In the genomic region with DNA sequence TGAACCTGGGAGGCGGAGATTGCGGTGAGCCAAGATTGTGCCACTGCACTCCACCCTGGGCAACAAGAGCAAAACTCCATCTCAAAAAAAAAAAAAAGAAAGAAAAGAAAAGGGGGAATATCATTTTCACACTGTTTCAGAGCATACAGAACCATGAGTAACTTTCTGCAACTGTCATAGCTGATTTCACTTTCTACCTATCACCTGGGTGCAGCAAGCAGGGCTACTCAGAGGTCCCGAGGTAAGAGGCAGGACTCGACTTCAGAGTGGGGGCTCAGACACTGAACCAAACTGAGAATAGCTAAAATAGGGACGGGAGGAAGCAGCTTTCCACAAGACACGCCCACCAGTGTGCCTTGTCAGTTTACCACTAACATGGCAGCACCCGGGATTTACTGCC, we compare ENCODE assay signal across 27 cellular contexts. TPM values are rescaled to one million over a fixed set of nuclear protein-coding genes. Genes with fewer than 3 reads are reported as not detected.
"Had no signal": no experiment of that assay in that cellular context is flagged by ENCODE, and none has a peak within 500 bp of the region (broad histone marks: within the 10 kb centered on the region; RNA-seq: fewer than 3 reads in every experiment).

No MANE protein-coding gene starts in this region.

- H3K36me3 Mint-ChIP-seq: activated naive CD4-positive, alpha-beta T cell treated with anti-CD3 and anti-CD28 coated beads, Interleukin-2, amount 10 ng/mL, durations not matched to agents 7 days and 5 days; brain; stimulated activated memory B cell treated with anti-CD40 and anti-IgM and Interleukin-4, amounts not matched to agents 10 μg/mL and 1 μg/mL and 100 μg/mL, for 72 hours had no signal

- H3K4me1 Mint-ChIP-seq: activated naive CD4-positive, alpha-beta T cell treated with anti-CD3 and anti-CD28 coated beads, Interleukin-2, amount 10 ng/mL, durations not matched to agents 7 days and 5 days; activated naive CD8-positive, alpha-beta T cell treated with anti-CD3 and anti-CD28 coated beads, Interleukin-2, amount 50 U/mL, for 24 hours; brain; central memory CD8-positive, alpha-beta T cell; stimulated activated memory B cell treated with anti-CD40 and anti-IgM and Interleukin-4, amounts not matched to agents 10 μg/mL and 1 μg/mL and 100 μg/mL, for 72 hours had no signal

- H3K27me3 ChIP-seq: colonic mucosa, gastroesophageal sphincter, heart left ventricle, left lung, sigmoid colon, thyroid gland had no signal

- H3K4me3 Mint-ChIP-seq: activated B cell treated with CpG ODN at 0.5 μM for 24 hours; activated CD8-positive, alpha-beta T cell treated with anti-CD3 and anti-CD28 coated beads for 36 hours; activated naive CD4-positive, alpha-beta T cell treated with anti-CD3 and anti-CD28 coated beads, Interleukin-2, amount 10 ng/mL, durations not matched to agents 7 days and 5 days; activated naive CD8-positive, alpha-beta T cell treated with anti-CD3 and anti-CD28 coated beads, Interleukin-2, amount 50 U/mL, for 24 hours; activated T-cell treated with anti-CD3 and anti-CD28 coated beads, Interleukin-2, amount 50 U/mL, for 4 hours; brain; central memory CD8-positive, alpha-beta T cell; stimulated activated memory B cell treated with anti-CD40 and anti-IgM and Interleukin-4, amounts not matched to agents 10 μg/mL and 1 μg/mL and 100 μg/mL, for 72 hours had no signal

- ATAC-seq: activated CD8-positive, alpha-beta T cell treated with anti-CD3 and anti-CD28 coated beads for 36 hours; activated naive CD8-positive, alpha-beta T cell treated with anti-CD3 and anti-CD28 coated beads, Interleukin-2, amount 50 U/mL, for 24 hours; activated T-cell treated with anti-CD3 and anti-CD28 coated beads, Interleukin-2, amount 50 U/mL, for 4 hours; gastroesophageal sphincter; heart left ventricle; stimulated activated memory B cell treated with anti-CD40 and anti-IgM and Interleukin-4, amounts not matched to agents 10 μg/mL and 1 μg/mL and 100 μg/mL, for 72 hours had no signal

- H3K9me3 ChIP-seq: colonic mucosa, gastroesophageal sphincter, heart left ventricle, left lung, sigmoid colon, thyroid gland had no signal

- DNase-seq: activated B cell treated with CpG ODN at 0.5 μM for 24 hours; activated CD4-positive, alpha-beta T cell treated with anti-CD3 and anti-CD28 coated beads for 48 hours; activated CD8-positive, alpha-beta T cell treated with anti-CD3 and anti-CD28 coated beads for 36 hours; activated naive CD4-positive, alpha-beta T cell treated with anti-CD3 and anti-CD28 coated beads, Interleukin-2, amount 10 ng/mL, durations not matched to agents 7 days and 5 days; activated naive CD8-positive, alpha-beta T cell treated with anti-CD3 and anti-CD28 coated beads, Interleukin-2, amount 50 U/mL, for 24 hours; activated T-cell treated with anti-CD3 and anti-CD28 coated beads, Interleukin-2, amount 50 U/mL, for 4 hours; anterior cingulate cortex; colonic mucosa; heart left ventricle; kidney; left lung; mammary epithelial cell; occipital lobe; posterior cingulate gyrus; stimulated activated CD4-positive, alpha-beta T cell treated with anti-CD3 and anti-CD28 coated beads, Interleukin-4, amount 100 ng/mL, for 4 hours; thyroid gland had no signal

- H3K9me3 Mint-ChIP-seq: activated B cell treated with CpG ODN at 0.5 μM for 24 hours; activated CD8-positive, alpha-beta T cell treated with anti-CD3 and anti-CD28 coated beads for 36 hours; activated naive CD4-positive, alpha-beta T cell treated with anti-CD3 and anti-CD28 coated beads, Interleukin-2, amount 10 ng/mL, durations not matched to agents 7 days and 5 days; activated naive CD8-positive, alpha-beta T cell treated with anti-CD3 and anti-CD28 coated beads, Interleukin-2, amount 50 U/mL, for 24 hours; activated T-cell treated with anti-CD3 and anti-CD28 coated beads, Interleukin-2, amount 50 U/mL, for 4 hours; brain; central memory CD8-positive, alpha-beta T cell; stimulated activated memory B cell treated with anti-CD40 and anti-IgM and Interleukin-4, amounts not matched to agents 10 μg/mL and 1 μg/mL and 100 μg/mL, for 72 hours had no signal

- H3K4me3 ChIP-seq: colonic mucosa, gastroesophageal sphincter, heart left ventricle, left lung, sigmoid colon, thyroid gland had no signal

- H3K27ac ChIP-seq: colonic mucosa, gastroesophageal sphincter, heart left ventricle, left lung, sigmoid colon, thyroid gland had no signal

- H3K27me3 Mint-ChIP-seq: activated B cell treated with CpG ODN at 0.5 μM for 24 hours; activated CD8-positive, alpha-beta T cell treated with anti-CD3 and anti-CD28 coated beads for 36 hours; central memory CD8-positive, alpha-beta T cell; stimulated activated memory B cell treated with anti-CD40 and anti-IgM and Interleukin-4, amounts not matched to agents 10 μg/mL and 1 μg/mL and 100 μg/mL, for 72 hours had no signal

- H3K36me3 ChIP-seq: colonic mucosa, gastroesophageal sphincter, heart left ventricle, left lung, sigmoid colon, thyroid gland had no signal

- H3K27ac Mint-ChIP-seq: activated B cell treated with CpG ODN at 0.5 μM for 24 hours; activated CD8-positive, alpha-beta T cell treated with anti-CD3 and anti-CD28 coated beads for 36 hours; activated naive CD4-positive, alpha-beta T cell treated with anti-CD3 and anti-CD28 coated beads, Interleukin-2, amount 10 ng/mL, durations not matched to agents 7 days and 5 days; activated naive CD8-positive, alpha-beta T cell treated with anti-CD3 and anti-CD28 coated beads, Interleukin-2, amount 50 U/mL, for 24 hours; brain; stimulated activated memory B cell treated with anti-CD40 and anti-IgM and Interleukin-4, amounts not matched to agents 10 μg/mL and 1 μg/mL and 100 μg/mL, for 72 hours had no signal

- H3K4me1 ChIP-seq: colonic mucosa, gastroesophageal sphincter, left lung, sigmoid colon, thyroid gland had no signal

RNA-seq across cellular contexts. Expression of a gene that starts 29.8 kb away (rescaled TPM):
- total RNA-seq: activated B cell treated with CpG ODN at 0.5 μM for 24 hours; activated CD8-positive, alpha-beta T cell treated with anti-CD3 and anti-CD28 coated beads for 36 hours; activated T-cell treated with anti-CD3 and anti-CD28 coated beads, Interleukin-2, amount 50 U/mL, for 4 hours; colonic mucosa; gastroesophageal sphincter; heart left ventricle; kidney; left lung; mammary epithelial cell; mononuclear cell; occipital lobe; renal cortical epithelial cell; sigmoid colon; T-helper 2 cell treated with Interferon-gamma antibody and Interleukin-4, amounts not matched to agents 100 ng/mL and 5 ng/mL, for 36 hours; thyroid gland; urinary bladder had no signal
- polyA plus RNA-seq: esophagus, heart left ventricle, mammary epithelial cell, neural cell, sigmoid colon, urinary bladder had no signal
